ENCODE assay signal across 20 cellular contexts in genomic region chrX:136778020-136778419, GRCh38. TPM values are rescaled to one million over a fixed set of nuclear protein-coding genes. Genes with fewer than 3 reads are reported as not detected.
DNase-seq lines count a peak whose midpoint lies in the region; ATAC-seq and TF ChIP-seq lines count a peak whose summit lies in the region.
"Had no signal": no experiment of that assay in that cellular context is flagged by ENCODE, and none has a peak within 500 bp of the region (broad histone marks: within the 10 kb centered on the region; RNA-seq: fewer than 3 reads in every experiment).

No MANE protein-coding gene starts in this region.

- peak overlapping the region; percentile 84 for H3K4me3 Mint-ChIP-seq in activated naive CD4-positive, alpha-beta T cell treated with anti-CD3 and anti-CD28 coated beads, Interleukin-2, amount 10 ng/mL, durations not matched to agents 7 days and 5 days
- peak overlapping the region; percentile 90 for H3K4me3 Mint-ChIP-seq in central memory CD8-positive, alpha-beta T cell
- H3K4me3 Mint-ChIP-seq: neural crest cell had no signal

- H3K36me3 ChIP-seq in OCI-LY1 (ENCODE audit: insufficient read depth, low read length) (peaks cover 3% of the 10 kb centered on the region; the same call in 1 of the 2 replicates), body of pancreas (replicated peaks in 1 of 2; ENCODE audit: insufficient read depth in 1 of 2, low read depth in 2 of 2) (no peaks in the 10 kb centered on the region)
- H3K36me3 ChIP-seq: cardiac muscle cell, heart right ventricle had no signal

- no peak for ATAC-seq in central memory CD8-positive, alpha-beta T cell (replicated peaks; ENCODE audit: extremely low read depth, poor library complexity, severe bottlenecking)
- ATAC-seq in body of pancreas: no peak
- ATAC-seq: heart right ventricle had no signal

- H3K9me3 Mint-ChIP-seq in activated naive CD4-positive, alpha-beta T cell treated with anti-CD3 and anti-CD28 coated beads, Interleukin-2, amount 10 ng/mL, durations not matched to agents 7 days and 5 days: no peaks in the 10 kb centered on the region
- H3K9me3 Mint-ChIP-seq in central memory CD8-positive, alpha-beta T cell: no peaks in the 10 kb centered on the region

- no peaks in the 10 kb centered on the region for H3K27me3 ChIP-seq in OCI-LY1 (ENCODE audit: insufficient read depth, low read length)
- no peaks in the 10 kb centered on the region for H3K27me3 ChIP-seq in body of pancreas
- H3K27me3 ChIP-seq: cardiac muscle cell, heart right ventricle had no signal

- H3F3A ChIP-seq in OCI-LY1 (ENCODE audit: insufficient read depth, low read length): no peaks in the 10 kb centered on the region

- no peak overlapping the region for H3K4me3 ChIP-seq in OCI-LY1 (ENCODE audit: low read depth, low read length, poor library complexity, severe bottlenecking)
- no peak overlapping the region for H3K4me3 ChIP-seq in body of pancreas
- H3K4me3 ChIP-seq: cardiac muscle cell, SK-N-MC had no signal

- no peaks in the 10 kb centered on the region for H3K27me3 Mint-ChIP-seq in activated naive CD4-positive, alpha-beta T cell treated with anti-CD3 and anti-CD28 coated beads, Interleukin-2, amount 10 ng/mL, durations not matched to agents 7 days and 5 days
- no peaks in the 10 kb centered on the region for H3K27me3 Mint-ChIP-seq in central memory CD8-positive, alpha-beta T cell

- H2AFZ ChIP-seq in OCI-LY1 (ENCODE audit: low read length): no peak overlapping the region

- no peak overlapping the region for H3K9ac ChIP-seq in OCI-LY1 (ENCODE audit: low read length)

- no peaks in the 10 kb centered on the region for H3K9me3 ChIP-seq in OCI-LY1 (ENCODE audit: low read length)
- no peaks in the 10 kb centered on the region for H3K9me3 ChIP-seq in body of pancreas
- H3K9me3 ChIP-seq: heart right ventricle had no signal

- peak overlapping the region; percentile 76; the same call in 1 of the 2 replicates for H3K4me2 ChIP-seq in OCI-LY1 (ENCODE audit: low read length)

- H3K9me2 ChIP-seq in OCI-LY1 (ENCODE audit: low read depth, low read length): no peaks in the 10 kb centered on the region

- peaks cover 36% of the 10 kb centered on the region for H3K4me1 ChIP-seq in OCI-LY1 (ENCODE audit: insufficient read depth, low read length, severe bottlenecking)
- H3K4me1 ChIP-seq in body of pancreas: no peaks in the 10 kb centered on the region

- TF ChIP-seq CTCF in OCI-LY1 (IDR thresholded peaks at IDR 0.05; ENCODE audit: low read length): no peak
- no peak for TF ChIP-seq CTCF in body of pancreas (IDR thresholded peaks at IDR 0.05)

- 77 to 90% methylated on average over 3 of the region's 3 CpGs for WGBS in body of pancreas, 2 donors

- H4K20me1 ChIP-seq in OCI-LY1 (ENCODE audit: insufficient read depth, low read length): no peaks in the 10 kb centered on the region

- intact Hi-C loops in body of pancreas (cut with DNase I): no loop called here

- H3K27ac Mint-ChIP-seq in activated naive CD4-positive, alpha-beta T cell treated with anti-CD3 and anti-CD28 coated beads, Interleukin-2, amount 10 ng/mL, durations not matched to agents 7 days and 5 days: no peak overlapping the region
- no peak overlapping the region for H3K27ac Mint-ChIP-seq in central memory CD8-positive, alpha-beta T cell (ENCODE audit: low read depth)

- no peaks in the 10 kb centered on the region; the same call in 1 of the 2 replicates for H3K79me2 ChIP-seq in OCI-LY1 (ENCODE audit: insufficient read depth, low read length)

- H3K27ac ChIP-seq in OCI-LY1 (ENCODE audit: low read depth, low read length, poor library complexity, severe bottlenecking) (no peak overlapping the region), body of pancreas (no peak overlapping the region)
- H3K27ac ChIP-seq: cardiac muscle cell had no signal

- TF ChIP-seq POLR2A in body of pancreas (IDR thresholded peaks at IDR 0.05): no peak

- CTCF ChIA-PET in activated naive CD4-positive, alpha-beta T cell treated with anti-CD3 and anti-CD28 coated beads, Interleukin-2, amount 10 ng/mL, durations not matched to agents 7 days and 5 days (lab: Charles Lee): interaction anchor here (0.7 kb wide), 1 partner anchor 72 kb away, joined by 4 read pairs; no protein-coding TSS in a partner anchor

- peaks cover 69% of the 10 kb centered on the region for H3K4me1 Mint-ChIP-seq in activated naive CD4-positive, alpha-beta T cell treated with anti-CD3 and anti-CD28 coated beads, Interleukin-2, amount 10 ng/mL, durations not matched to agents 7 days and 5 days
- H3K4me1 Mint-ChIP-seq in central memory CD8-positive, alpha-beta T cell: peaks cover 60% of the 10 kb centered on the region
- H3K4me1 Mint-ChIP-seq: neural crest cell had no signal

- peaks cover 37% of the 10 kb centered on the region for H3K36me3 Mint-ChIP-seq in activated naive CD4-positive, alpha-beta T cell treated with anti-CD3 and anti-CD28 coated beads, Interleukin-2, amount 10 ng/mL, durations not matched to agents 7 days and 5 days
- peaks cover 9% of the 10 kb centered on the region for H3K36me3 Mint-ChIP-seq in central memory CD8-positive, alpha-beta T cell (ENCODE audit: insufficient read depth)

- DNase-seq in activated naive CD4-positive, alpha-beta T cell treated with anti-CD3 and anti-CD28 coated beads, Interleukin-2, amount 10 ng/mL, durations not matched to agents 7 days and 5 days: no peak
- no peak for DNase-seq in activated naive CD4-positive, alpha-beta T cell treated with anti-CD3 and anti-CD28 coated beads, Interleukin-2, amount 50 U/mL, for 16 hours
- no peak for DNase-seq in central memory CD8-positive, alpha-beta T cell (ENCODE audit: low spot score in 2 of 2)
- DNase-seq in EL: no peak
- DNase-seq in AML-193 (lab: John Stamatoyannopoulos, UW): no peak
- no peak for DNase-seq in NCI-H2171 treated with DMSO at 0.1 percent for 48 hours (lab: John Stamatoyannopoulos, UW)
- DNase-seq in body of pancreas: no peak
- DNase-seq: activated CD8-positive, alpha-beta memory T cell treated with anti-CD3 and anti-CD28 coated beads for 24 hours; DMS153; effector CD4-positive, alpha-beta T cell; heart right ventricle; kidney; NCI-H1048; NCI-H2107; NCI-H69; substantia nigra had no signal

RNA-seq across cellular contexts. Expression of gene ARHGEF6, which starts 2.7 kb away (rescaled TPM):
- total RNA-seq in body of pancreas: 1 to 10 TPM; 5.7 to 8.2 TPM
